7 cellular contexts compared by ENCODE assay signal in genomic region chr15:79978694-79979519, GRCh38. TPM values are rescaled to one million over a fixed set of nuclear protein-coding genes. Genes with fewer than 3 reads are reported as not detected.
A peak's percentile ranks its signal among the peaks of the same experiment; 100 is the strongest.
DNase-seq lines count a peak whose midpoint lies in the region; ATAC-seq lines count a peak whose summit lies in the region.

No MANE protein-coding gene starts in this region.

- H3K9me3 Mint-ChIP-seq in stimulated activated naive B cell treated with anti-CD40 and anti-IgM and Interleukin-4, amounts not matched to agents 10 μg/mL and 1 μg/mL and 100 μg/mL, for 72 hours, result no peaks in the 10 kb centered on the region

- peaks cover 49 to 79% of the 10 kb centered on the region in 2 donors for H3K4me1 Mint-ChIP-seq in stimulated activated naive B cell treated with anti-CD40 and anti-IgM and Interleukin-4, amounts not matched to agents 10 μg/mL and 1 μg/mL and 100 μg/mL, for 72 hours

- ATAC-seq in GM18858 (IDR thresholded peaks at IDR 0.05; ENCODE audit: unreplicated experiment) (peak; percentile 73), HG02642 (IDR thresholded peaks at IDR 0.05; ENCODE audit: poor library complexity, unreplicated experiment) (peak; percentile 66)
- ATAC-seq in stimulated activated naive B cell treated with anti-CD40 and anti-IgM and Interleukin-4, amounts not matched to agents 10 μg/mL and 1 μg/mL and 100 μg/mL, for 72 hours (replicated peaks), result peak; percentile 76 to 79

- peak; percentile 34 for DNase-seq in NCI-H69 (lab: John Stamatoyannopoulos, UW)
- DNase-seq in fibroblast of peridontal ligament (ENCODE audit: extremely low read depth), result peak; percentile 95
- DNase-seq in stimulated activated naive B cell treated with anti-CD40 and anti-IgM and Interleukin-4, amounts not matched to agents 10 μg/mL and 1 μg/mL and 100 μg/mL, for 72 hours, result peak; percentile 79
- DNase-seq in dermis blood vessel endothelial cell, result no peak
- DNase-seq in NCI-H146 (lab: John Stamatoyannopoulos, UW), result no peak

- peak overlapping the region; percentile 98 for H3K27ac Mint-ChIP-seq in stimulated activated naive B cell treated with anti-CD40 and anti-IgM and Interleukin-4, amounts not matched to agents 10 μg/mL and 1 μg/mL and 100 μg/mL, for 72 hours

- H3K4me3 Mint-ChIP-seq in stimulated activated naive B cell treated with anti-CD40 and anti-IgM and Interleukin-4, amounts not matched to agents 10 μg/mL and 1 μg/mL and 100 μg/mL, for 72 hours, result peak overlapping the region; percentile 59 to 73

- peaks cover 0 to 3% of the 10 kb centered on the region in 2 donors for H3K36me3 Mint-ChIP-seq in stimulated activated naive B cell treated with anti-CD40 and anti-IgM and Interleukin-4, amounts not matched to agents 10 μg/mL and 1 μg/mL and 100 μg/mL, for 72 hours

- H3K27me3 Mint-ChIP-seq in stimulated activated naive B cell treated with anti-CD40 and anti-IgM and Interleukin-4, amounts not matched to agents 10 μg/mL and 1 μg/mL and 100 μg/mL, for 72 hours, result peaks cover 4 to 5% of the 10 kb centered on the region in 2 donors

RNA-seq across cellular contexts. Expression of gene BCL2A1, which starts 7.9 kb away (rescaled TPM):
- total RNA-seq in dermis blood vessel endothelial cell, result not detected in 2 replicates

Comparison
In these comparisons a context has a peak if more than half of its experiments do, and no peak if none do; other contexts are left out.
1. DNase-seq: peak in NCI-H69 (single experiment), fibroblast of peridontal ligament (single experiment) and stimulated activated naive B cell treated with anti-CD40 and anti-IgM and Interleukin-4, amounts not matched to agents 10 μg/mL and 1 μg/mL and 100 μg/mL, for 72 hours (single experiment); none in dermis blood vessel endothelial cell (single experiment) and NCI-H146 (single experiment).
2. Peak in every context shown above with its lines, with median percentiles within 50 percentile points of each other: ATAC-seq.